Comparison of ENCODE assay signal across 9 cellular contexts in the genomic region with DNA sequence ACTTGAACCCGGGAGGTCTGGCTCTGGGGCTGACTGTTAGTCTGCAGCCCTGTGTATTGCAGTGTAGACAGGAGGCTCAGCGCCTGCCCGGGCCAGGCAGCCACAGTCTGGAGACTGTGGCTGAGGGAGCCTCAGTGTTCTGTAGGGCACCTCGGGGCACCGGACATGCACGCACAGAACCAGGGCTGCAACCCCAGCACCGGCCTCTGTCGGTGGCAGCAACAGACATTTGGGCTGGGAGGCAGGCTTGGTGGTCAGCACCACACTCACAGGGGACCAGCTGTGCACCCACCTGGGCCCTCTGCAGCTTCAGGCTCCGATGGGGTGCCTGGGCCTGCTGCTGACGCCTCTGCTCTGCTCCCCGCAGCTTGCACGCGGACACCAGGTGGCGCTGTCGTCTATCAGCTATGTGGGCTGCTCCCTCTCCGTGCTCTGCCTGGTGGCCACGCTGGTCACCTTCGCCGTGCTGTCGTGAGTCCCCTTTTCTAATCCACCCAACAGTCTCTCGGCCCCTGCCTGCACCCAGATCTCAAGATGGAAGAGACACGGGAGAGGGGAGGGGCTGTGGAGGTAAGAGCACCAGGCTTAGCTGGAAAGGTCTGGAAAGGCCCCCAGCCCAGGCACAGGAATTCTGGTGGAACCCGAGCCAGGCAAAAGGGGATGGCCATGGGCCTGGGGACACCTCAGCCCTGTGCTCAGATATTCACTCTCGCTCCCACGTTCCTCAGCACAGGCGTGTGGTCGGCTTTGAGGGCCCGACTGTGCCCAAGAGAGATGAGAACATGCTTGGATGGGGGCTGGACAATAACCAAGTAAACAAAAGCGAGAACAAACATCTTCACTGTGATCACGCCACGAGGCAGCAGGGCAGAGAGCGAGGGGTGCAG.
DNase-seq lines count a peak whose midpoint lies in the region; ATAC-seq and TF ChIP-seq lines count a peak whose summit lies in the region.
"Had no signal": no experiment of that assay in that cellular context is flagged by ENCODE, and none has a peak within 500 bp of the region (broad histone marks: within the 10 kb centered on the region; RNA-seq: fewer than 3 reads in every experiment).

No MANE protein-coding gene starts in this region.

- peaks cover 6 to 29% (median 12%) of the 10 kb centered on the region in 3 donors for H3K4me1 Mint-ChIP-seq in naive B cell
- peaks cover 25% of the 10 kb centered on the region for H3K4me1 Mint-ChIP-seq in stimulated activated memory B cell treated with anti-CD40 and anti-IgM and Interleukin-4, amounts not matched to agents 10 μg/mL and 1 μg/mL and 100 μg/mL, for 72 hours

- H3K4me3 ChIP-seq in BJ (ENCODE audit: low read depth, low read length) (no peak overlapping the region), epithelial cell of proximal tubule (ENCODE audit: low read depth, low read length) (no peak overlapping the region)

- H3K27ac Mint-ChIP-seq in naive B cell, result peak overlapping the region in 2 of 6 donors; percentile 62 to 86
- H3K27ac Mint-ChIP-seq in stimulated activated memory B cell treated with anti-CD40 and anti-IgM and Interleukin-4, amounts not matched to agents 10 μg/mL and 1 μg/mL and 100 μg/mL, for 72 hours, result peak overlapping the region; percentile 76

- H3K4me3 Mint-ChIP-seq in naive B cell, result peak overlapping the region in 1 of 8 donors; percentile 83
- no peak overlapping the region for H3K4me3 Mint-ChIP-seq in stimulated activated memory B cell treated with anti-CD40 and anti-IgM and Interleukin-4, amounts not matched to agents 10 μg/mL and 1 μg/mL and 100 μg/mL, for 72 hours
- H3K4me3 Mint-ChIP-seq: IgD-negative memory B cell had no signal

- peaks cover 0 to 8% (median 6%) of the 10 kb centered on the region in 3 donors for H3K27me3 Mint-ChIP-seq in naive B cell
- H3K27me3 Mint-ChIP-seq in stimulated activated memory B cell treated with anti-CD40 and anti-IgM and Interleukin-4, amounts not matched to agents 10 μg/mL and 1 μg/mL and 100 μg/mL, for 72 hours, result peaks cover 33% of the 10 kb centered on the region

- peaks cover 0 to 6% (median 0%) of the 10 kb centered on the region in 7 donors for H3K9me3 Mint-ChIP-seq in naive B cell
- peaks cover 5% of the 10 kb centered on the region for H3K9me3 Mint-ChIP-seq in stimulated activated memory B cell treated with anti-CD40 and anti-IgM and Interleukin-4, amounts not matched to agents 10 μg/mL and 1 μg/mL and 100 μg/mL, for 72 hours

- POLR2A ChIA-PET in BJ (lab: Charles Lee), result no interaction called here

- TF ChIP-seq CTCF in BJ (IDR thresholded peaks at IDR 0.05; ENCODE audit: insufficient read depth, low read depth, low read length) (peak; percentile 96), epithelial cell of proximal tubule (conservative IDR thresholded peaks at IDR 0.05; ENCODE audit: low read depth, low read length) (peak; percentile 90)

- CTCF ChIA-PET in BJ (lab: Yijun Ruan, JAX), result interaction anchor here (0.5 to 5.7 kb wide), 25 partner anchors 9 to 898 kb away, joined by 3 to 96 read pairs (median 4); no protein-coding TSS in a partner anchor

- ATAC-seq in HG03439 (IDR thresholded peaks at IDR 0.05; ENCODE audit: unreplicated experiment) (peak; percentile 66), naive B cell (ENCODE audit: low read depth in 2 of 2) (peak; percentile 70 to 79)
- peak; percentile 80 for ATAC-seq in stimulated activated memory B cell treated with anti-CD40 and anti-IgM and Interleukin-4, amounts not matched to agents 10 μg/mL and 1 μg/mL and 100 μg/mL, for 72 hours

- H3K36me3 Mint-ChIP-seq in naive B cell, result no peaks in the 10 kb centered on the region
- H3K36me3 Mint-ChIP-seq in stimulated activated memory B cell treated with anti-CD40 and anti-IgM and Interleukin-4, amounts not matched to agents 10 μg/mL and 1 μg/mL and 100 μg/mL, for 72 hours, result no peaks in the 10 kb centered on the region
- H3K36me3 Mint-ChIP-seq: IgD-negative memory B cell had no signal

- H3K36me3 ChIP-seq in BJ (ENCODE audit: control insufficient read depth, insufficient read depth, low read length), result peaks cover 6% of the 10 kb centered on the region

- no peaks in the 10 kb centered on the region for H3K27me3 ChIP-seq in BJ (ENCODE audit: control insufficient read depth, insufficient read depth, low read length)

- DNase-seq in BJ (ENCODE audit: low read depth) (no peak), GM19238 (ENCODE audit: insufficient read length, low spot score) (peak; percentile 65), NOMO-1 treated with dmso at 0.1 percent for 144 hours (lab: John Stamatoyannopoulos, UW; ENCODE audit: unreplicated experiment) (peak; percentile 56), epithelial cell of proximal tubule (ENCODE audit: low read depth) (no peak), naive B cell (peak; percentile 57)
- peak; percentile 97 for DNase-seq in activated CD8-positive, alpha-beta memory T cell treated with anti-CD3 and anti-CD28 coated beads, Interleukin-2, amount 50 U/mL, for 48 hours

Comparison
In these comparisons a context has a peak if more than half of its experiments do, and no peak if none do; other contexts are left out.
1. DNase-seq: peak in GM19238 (single experiment), NOMO-1 treated with dmso at 0.1 percent for 144 hours (single experiment), activated CD8-positive, alpha-beta memory T cell treated with anti-CD3 and anti-CD28 coated beads, Interleukin-2, amount 50 U/mL, for 48 hours (single experiment) and naive B cell (single experiment); none in BJ (single experiment) and epithelial cell of proximal tubule (single experiment).
2. Peak in every context shown above with its lines, with median percentiles within 50 percentile points of each other: ATAC-seq.